Comparison of ENCODE assay signal across 10 cellular contexts in genomic region chr1:30778979-30779293, GRCh38. TPM values are rescaled to one million over a fixed set of nuclear protein-coding genes. Genes with fewer than 3 reads are reported as not detected.
"Had no signal": no experiment of that assay in that cellular context is flagged by ENCODE, and none has a peak within 500 bp of the region (broad histone marks: within the 10 kb centered on the region; RNA-seq: fewer than 3 reads in every experiment).

No MANE protein-coding gene starts in this region.

- H3K4me3 Mint-ChIP-seq: activated T-cell treated with anti-CD3 and anti-CD28 coated beads, Interleukin-2, amount 50 U/mL, for 24 hours had no signal

- H3K27ac Mint-ChIP-seq: activated T-cell treated with anti-CD3 and anti-CD28 coated beads, Interleukin-2, amount 50 U/mL, for 24 hours had no signal

- H3K27ac ChIP-seq: cardiac muscle cell, colonic mucosa, heart right ventricle, psoas muscle, tibial artery, uterus had no signal

- H3K27me3 Mint-ChIP-seq: activated T-cell treated with anti-CD3 and anti-CD28 coated beads, Interleukin-2, amount 50 U/mL, for 24 hours had no signal

- H3K9me3 Mint-ChIP-seq: activated T-cell treated with anti-CD3 and anti-CD28 coated beads, Interleukin-2, amount 50 U/mL, for 24 hours had no signal

RNA-seq across cellular contexts. Expression of gene MATN1, which starts 55.6 kb away (rescaled TPM):
- total RNA-seq: colonic mucosa, fibroblast of lung, heart right ventricle, left lobe of liver, osteoblast, psoas muscle had no signal
